ENCODE assay signal across 18 cellular contexts in genomic region chr20:57625181-57625958, GRCh38. TPM values are rescaled to one million over a fixed set of nuclear protein-coding genes. Genes with fewer than 3 reads are reported as not detected.
A peak's percentile ranks its signal among the peaks of the same experiment; 100 is the strongest.
DNase-seq lines count a peak whose midpoint lies in the region; ATAC-seq and TF ChIP-seq lines count a peak whose summit lies in the region.
"Had no signal": no experiment of that assay in that cellular context is flagged by ENCODE, and none has a peak within 500 bp of the region (broad histone marks: within the 10 kb centered on the region; RNA-seq: fewer than 3 reads in every experiment).

No MANE protein-coding gene starts in this region.

- TF ChIP-seq CTCF in natural killer cell (IDR thresholded peaks at IDR 0.05) (no peak), BE2C (IDR thresholded peaks at IDR 0.05; ENCODE audit: low read depth, low read length) (no peak)

- peaks cover 76% of the 10 kb centered on the region for H3K4me1 ChIP-seq in CD4-positive, alpha-beta memory T cell (ENCODE audit: insufficient read depth, low read length)
- H3K4me1 ChIP-seq in BE2C, result no peaks in the 10 kb centered on the region
- H3K4me1 ChIP-seq: Caco-2 had no signal

- H3K4me3 Mint-ChIP-seq in T-helper 1 cell treated with Interleukin-12 subunit alpha and Interleukin-12 subunit beta and Interleukin-4 antibody, amounts not matched to agents 30 μg/mL and 1 μg/mL, for 36 hours, result no peak overlapping the region
- H3K4me3 Mint-ChIP-seq in CD4-positive, alpha-beta memory T cell, result peak overlapping the region in 1 of 8 donors; percentile 31
- no peak overlapping the region for H3K4me3 Mint-ChIP-seq in central memory CD8-positive, alpha-beta T cell
- H3K4me3 Mint-ChIP-seq in natural killer cell, result no peak overlapping the region

- DNase-seq in T-helper 1 cell (no peak), natural killer cell (no peak), BE2C (no peak), anterior cingulate cortex (lab: John Stamatoyannopoulos, UW) (no peak)
- no peak for DNase-seq in CD4-positive, alpha-beta memory T cell
- DNase-seq in central memory CD8-positive, alpha-beta T cell (ENCODE audit: low spot score in 2 of 2), result no peak
- DNase-seq: GM23248, NCI-H1417, NCI-H2029, NCI-H510A treated with DMSO at 0.1 percent for 48 hours, SHP77 treated with DMSO at 0.1 percent for 48 hours had no signal

- no peak overlapping the region for H3K4me3 ChIP-seq in CD4-positive, alpha-beta memory T cell (ENCODE audit: low read length in 2 of 2)
- H3K4me3 ChIP-seq in BE2C (ENCODE audit: low read depth, low read length), result no peak overlapping the region
- H3K4me3 ChIP-seq: BLaER1 treated with 17β-estradiol and CSF1 and Interleukin-3, amounts not matched to agents 10 nM and 100 nM; GM12878; GM23248 had no signal

- H3K27ac Mint-ChIP-seq in T-helper 1 cell treated with Interleukin-12 subunit alpha and Interleukin-12 subunit beta and Interleukin-4 antibody, amounts not matched to agents 30 μg/mL and 1 μg/mL, for 36 hours, result peak overlapping the region; percentile 1
- H3K27ac Mint-ChIP-seq in CD4-positive, alpha-beta memory T cell, result peak overlapping the region in 4 of 7 donors; percentile 42 to 63 (median 53)
- H3K27ac Mint-ChIP-seq in central memory CD8-positive, alpha-beta T cell (ENCODE audit: low read depth), result peak overlapping the region; percentile 55
- H3K27ac Mint-ChIP-seq in natural killer cell, result peak overlapping the region; percentile 96 to 99

- H3K27me3 Mint-ChIP-seq in T-helper 1 cell treated with Interleukin-12 subunit alpha and Interleukin-12 subunit beta and Interleukin-4 antibody, amounts not matched to agents 30 μg/mL and 1 μg/mL, for 36 hours (ENCODE audit: low read depth), result peaks cover 36% of the 10 kb centered on the region
- no peaks in the 10 kb centered on the region for H3K27me3 Mint-ChIP-seq in CD4-positive, alpha-beta memory T cell
- no peaks in the 10 kb centered on the region for H3K27me3 Mint-ChIP-seq in central memory CD8-positive, alpha-beta T cell
- H3K27me3 Mint-ChIP-seq in natural killer cell (ENCODE audit: low read depth in 2 of 2), result no peaks in the 10 kb centered on the region

- H3K9me3 ChIP-seq in CD4-positive, alpha-beta memory T cell (ENCODE audit: control insufficient read depth in 1 of 2, low read length in 2 of 2), result no peaks in the 10 kb centered on the region
- no peaks in the 10 kb centered on the region for H3K9me3 ChIP-seq in BE2C

- H3K9me3 Mint-ChIP-seq in T-helper 1 cell treated with Interleukin-12 subunit alpha and Interleukin-12 subunit beta and Interleukin-4 antibody, amounts not matched to agents 30 μg/mL and 1 μg/mL, for 36 hours, result peaks cover 25% of the 10 kb centered on the region
- H3K9me3 Mint-ChIP-seq in CD4-positive, alpha-beta memory T cell, result peaks cover 0 to 9% (median 7%) of the 10 kb centered on the region in 8 donors
- H3K9me3 Mint-ChIP-seq in central memory CD8-positive, alpha-beta T cell, result no peaks in the 10 kb centered on the region
- no peaks in the 10 kb centered on the region for H3K9me3 Mint-ChIP-seq in natural killer cell

- intact Hi-C loops in CD4-positive, alpha-beta memory T cell (cut with micrococcal nuclease), result loop anchor here (10.0 kb wide), 2 partner anchors 679 to 1231 kb away; partner anchors contain the start of genes AURKA, CSTF1 and RAB22A
- intact Hi-C loops in natural killer cell (cut with micrococcal nuclease), result no loop called here

- peaks cover 45% of the 10 kb centered on the region for H3K4me1 Mint-ChIP-seq in T-helper 1 cell treated with Interleukin-12 subunit alpha and Interleukin-12 subunit beta and Interleukin-4 antibody, amounts not matched to agents 30 μg/mL and 1 μg/mL, for 36 hours (ENCODE audit: low read depth)
- peaks cover 35 to 90% (median 67%) of the 10 kb centered on the region in 4 donors for H3K4me1 Mint-ChIP-seq in CD4-positive, alpha-beta memory T cell
- H3K4me1 Mint-ChIP-seq in central memory CD8-positive, alpha-beta T cell, result peaks cover 63% of the 10 kb centered on the region
- H3K4me1 Mint-ChIP-seq in natural killer cell, result peaks cover 61 to 63% of the 10 kb centered on the region in 2 donors

- no peak for ATAC-seq in central memory CD8-positive, alpha-beta T cell (replicated peaks; ENCODE audit: extremely low read depth, poor library complexity, severe bottlenecking)
- no peak for ATAC-seq in natural killer cell
- no peak for ATAC-seq in GM18511 (IDR thresholded peaks at IDR 0.05; ENCODE audit: unreplicated experiment)
- ATAC-seq: GM12878, HCT116 had no signal

- CTCF ChIA-PET in CD4-positive, alpha-beta memory T cell (lab: Charles Lee; ENCODE audit: partially characterized antibody), result interaction anchor here (1.1 to 11.5 kb wide), 3 partner anchors 20 to 555 kb away, joined by 3 to 111 read pairs (median 30); no protein-coding TSS in a partner anchor

- H3K36me3 ChIP-seq in CD4-positive, alpha-beta memory T cell (ENCODE audit: insufficient read depth, low read length), result no peaks in the 10 kb centered on the region
- no peaks in the 10 kb centered on the region for H3K36me3 ChIP-seq in BE2C
- H3K36me3 ChIP-seq: BLaER1 treated with 17β-estradiol and CSF1 and Interleukin-3, amounts not matched to agents 10 nM and 100 nM had no signal

- no peaks in the 10 kb centered on the region for H3K27me3 ChIP-seq in CD4-positive, alpha-beta memory T cell (ENCODE audit: insufficient read depth, low read length)
- no peaks in the 10 kb centered on the region for H3K27me3 ChIP-seq in BE2C

- H3K27ac ChIP-seq in CD4-positive, alpha-beta memory T cell (ENCODE audit: low read depth, low read length), result no peak overlapping the region
- H3K27ac ChIP-seq: 22Rv1, GM23248 had no signal

- POLR2A ChIA-PET in CD4-positive, alpha-beta memory T cell (lab: Charles Lee; ENCODE audit: partially characterized antibody), result no interaction called here

- H3K36me3 Mint-ChIP-seq in T-helper 1 cell treated with Interleukin-12 subunit alpha and Interleukin-12 subunit beta and Interleukin-4 antibody, amounts not matched to agents 30 μg/mL and 1 μg/mL, for 36 hours (ENCODE audit: low read depth), result peaks cover 13% of the 10 kb centered on the region
- H3K36me3 Mint-ChIP-seq in CD4-positive, alpha-beta memory T cell, result peaks cover 3 to 12% of the 10 kb centered on the region in 2 donors
- peaks cover 18% of the 10 kb centered on the region for H3K36me3 Mint-ChIP-seq in central memory CD8-positive, alpha-beta T cell (ENCODE audit: insufficient read depth)
- no peaks in the 10 kb centered on the region for H3K36me3 Mint-ChIP-seq in natural killer cell

RNA-seq across cellular contexts. Expression of gene ZBP1, which starts 5.1 kb away (rescaled TPM):
- total RNA-seq in CD4-positive, alpha-beta memory T cell, result 10 to 100 TPM; 21.7 to 25.2 TPM
- polyA plus RNA-seq in CD4-positive, alpha-beta memory T cell, result 10 to 100 TPM; 11.7 to 18.0 TPM
- total RNA-seq in natural killer cell, result 10 to 100 TPM; 95.4 to 99.7 (median 97.8) TPM
- not detected for polyA plus RNA-seq in BE2C (2012; ENCODE audit: insufficient read depth, insufficient read length, low read depth)
- total RNA-seq: Caco-2, GM23248 had no signal
- polyA plus RNA-seq: GM23248 had no signal

Comparison
In these comparisons a context has a peak if more than half of its experiments do, and no peak if none do; other contexts are left out.
1. H3K27ac Mint-ChIP-seq: peak in every context shown above with its lines; median percentile 98 in natural killer cell; 55 in central memory CD8-positive, alpha-beta T cell; 53 in CD4-positive, alpha-beta memory T cell; 1 in T-helper 1 cell treated with Interleukin-12 subunit alpha and Interleukin-12 subunit beta and Interleukin-4 antibody, amounts not matched to agents 30 μg/mL and 1 μg/mL, for 36 hours.